ENCODE assay signal across 8 cellular contexts in genomic region chr7:25894002-25894901, GRCh38.
DNase-seq lines count a peak whose midpoint lies in the region; ATAC-seq and TF ChIP-seq lines count a peak whose summit lies in the region.

No MANE protein-coding gene starts in this region.

- H3K36me3 Mint-ChIP-seq in activated naive CD4-positive, alpha-beta T cell treated with anti-CD3 and anti-CD28 coated beads, Interleukin-2, amount 10 ng/mL, durations not matched to agents 7 days and 5 days, result peaks cover 1% of the 10 kb centered on the region
- H3K36me3 Mint-ChIP-seq in naive thymus-derived CD8-positive, alpha-beta T cell, result no peaks in the 10 kb centered on the region

- TF ChIP-seq CTCF in GM12875 (IDR thresholded peaks at IDR 0.05; ENCODE audit: borderline replicate concordance, insufficient read depth, low read depth, low read length) (0 out of 2 replicates have a peak, but pooled peaks have one; percentile 4), PC-9 (conservative IDR thresholded peaks at IDR 0.05) (no peak), uterus (IDR thresholded peaks at IDR 0.05) (no peak)

- H3K4me1 ChIP-seq in PC-9 (replicated peaks; ENCODE audit: insufficient read depth), result no peaks in the 10 kb centered on the region
- H3K4me1 ChIP-seq in uterus, result no peaks in the 10 kb centered on the region

- H3K79me2 ChIP-seq in PC-9 (ENCODE audit: low read depth), result no peaks in the 10 kb centered on the region

- no peaks in the 10 kb centered on the region for H4K20me1 ChIP-seq in PC-9 (ENCODE audit: insufficient read depth)

- H3K4me3 ChIP-seq in GM12875 (ENCODE audit: low read depth, low read length) (peak overlapping the region; percentile 8), PC-9 (no peak overlapping the region), uterus (no peak overlapping the region)

- peak; percentile 72 for DNase-seq in ACHN
- peak; percentile 38 for DNase-seq in NCI-H460 (ENCODE audit: extremely low read depth, low read depth)
- peak; percentile 49 for DNase-seq in activated naive CD4-positive, alpha-beta T cell treated with anti-CD3 and anti-CD28 coated beads, Interleukin-2, amount 10 ng/mL, durations not matched to agents 7 days and 5 days
- DNase-seq in naive thymus-derived CD8-positive, alpha-beta T cell, result peak in 7 of 10 donors; percentile 19 to 59 (median 39)
- DNase-seq in PC-9, result no peak
- no peak for DNase-seq in uterus

- H3K9me3 ChIP-seq in PC-9 (ENCODE audit: insufficient read depth, low read depth) (no peaks in the 10 kb centered on the region), uterus (no peaks in the 10 kb centered on the region)

- H3K4me2 ChIP-seq in PC-9, result no peak overlapping the region

- H3K27me3 Mint-ChIP-seq in activated naive CD4-positive, alpha-beta T cell treated with anti-CD3 and anti-CD28 coated beads, Interleukin-2, amount 10 ng/mL, durations not matched to agents 7 days and 5 days, result peaks cover 28% of the 10 kb centered on the region
- H3K27me3 Mint-ChIP-seq in naive thymus-derived CD8-positive, alpha-beta T cell, result peaks cover under 1 to 22% (median 9%) of the 10 kb centered on the region in 5 donors

- in situ Hi-C loops in ACHN (cut with HindIII; ENCODE audit: low pct_ligation_motif_present, low pct_unique_long_range_greater_than_20kb, low sequenced_read_pairs), result no loop called here

- no peak overlapping the region for H3K4me3 Mint-ChIP-seq in activated naive CD4-positive, alpha-beta T cell treated with anti-CD3 and anti-CD28 coated beads, Interleukin-2, amount 10 ng/mL, durations not matched to agents 7 days and 5 days
- H3K4me3 Mint-ChIP-seq in naive thymus-derived CD8-positive, alpha-beta T cell, result peak overlapping the region; percentile 35 to 97 (median 76)

- CTCF ChIA-PET in activated naive CD4-positive, alpha-beta T cell treated with anti-CD3 and anti-CD28 coated beads, Interleukin-2, amount 10 ng/mL, durations not matched to agents 7 days and 5 days (lab: Charles Lee), result interaction anchor here (0.6 to 7.6 kb wide), 30 partner anchors 11 to 799 kb away, joined by 3 to 51 read pairs (median 4); no protein-coding TSS in a partner anchor
- CTCF ChIA-PET in PC-9 (lab: Charles Lee), result interaction anchor here (2.8 kb wide), 1 partner anchor 471 kb away, joined by 18 read pairs; no protein-coding TSS in a partner anchor

- no peaks in the 10 kb centered on the region for H3K36me3 ChIP-seq in PC-9 (ENCODE audit: low read depth)
- H3K36me3 ChIP-seq in uterus, result no peaks in the 10 kb centered on the region

- H2AFZ ChIP-seq in PC-9, result no peak overlapping the region

- H3K27ac ChIP-seq in PC-9, result no peak overlapping the region
- H3K27ac ChIP-seq in uterus, result no peak overlapping the region

- peaks cover 29% of the 10 kb centered on the region for H3K4me1 Mint-ChIP-seq in activated naive CD4-positive, alpha-beta T cell treated with anti-CD3 and anti-CD28 coated beads, Interleukin-2, amount 10 ng/mL, durations not matched to agents 7 days and 5 days
- H3K4me1 Mint-ChIP-seq in naive thymus-derived CD8-positive, alpha-beta T cell, result peaks cover 11 to 32% (median 26%) of the 10 kb centered on the region in 4 donors

- TF ChIP-seq POLR2A in uterus (IDR thresholded peaks at IDR 0.05), result no peak

- peak overlapping the region; percentile 43 for H3K27ac Mint-ChIP-seq in activated naive CD4-positive, alpha-beta T cell treated with anti-CD3 and anti-CD28 coated beads, Interleukin-2, amount 10 ng/mL, durations not matched to agents 7 days and 5 days
- H3K27ac Mint-ChIP-seq in naive thymus-derived CD8-positive, alpha-beta T cell, result peak overlapping the region in 6 of 10 donors; percentile 21 to 61 (median 36)

- H3K9me3 Mint-ChIP-seq in activated naive CD4-positive, alpha-beta T cell treated with anti-CD3 and anti-CD28 coated beads, Interleukin-2, amount 10 ng/mL, durations not matched to agents 7 days and 5 days, result peaks cover 7% of the 10 kb centered on the region
- no peaks in the 10 kb centered on the region for H3K9me3 Mint-ChIP-seq in naive thymus-derived CD8-positive, alpha-beta T cell

- peak; percentile 80 for ATAC-seq in HG02642 (IDR thresholded peaks at IDR 0.05; ENCODE audit: poor library complexity, unreplicated experiment)
- peak; percentile 61 to 72 for ATAC-seq in naive thymus-derived CD8-positive, alpha-beta T cell

- H3K9me2 ChIP-seq in PC-9 (ENCODE audit: insufficient read depth), result no peaks in the 10 kb centered on the region; the same call in 1 of the 2 replicates

- intact Hi-C loops in PC-9 (cut with micrococcal nuclease; ENCODE audit: unreplicated experiment) (loop anchor here (5.0 to 10.0 kb wide), 4 partner anchors 301 to 1288 kb away; no protein-coding TSS in a partner anchor), uterus (cut with DNase I; ENCODE audit: low total_unique reads) (loop anchor here (10.0 kb wide), 2 partner anchors 171 to 471 kb away; no protein-coding TSS in a partner anchor)

- no peaks in the 10 kb centered on the region for H3F3A ChIP-seq in PC-9 (ENCODE audit: insufficient read depth, low read depth)

- no TSS peak for BruUV-seq in PC-9 (replicated peaks; lab: Mats Ljungman, UMichigan)

- H3K27me3 ChIP-seq in PC-9 (ENCODE audit: insufficient read depth, low read depth), result no peaks in the 10 kb centered on the region
- H3K27me3 ChIP-seq in uterus, result no peaks in the 10 kb centered on the region

- POLR2A ChIA-PET in naive thymus-derived CD8-positive, alpha-beta T cell (lab: Charles Lee), result interaction anchor here (0.8 to 3.1 kb wide), 2 partner anchors 166 to 306 kb away, joined by 4 to 11 read pairs; partner anchors contain the start of gene HNRNPA2B1
- POLR2A ChIA-PET in PC-9 (lab: Charles Lee; ENCODE audit: unreplicated experiment), result no interaction called here

Comparison
In these comparisons a context has a peak if more than half of its experiments do, and no peak if none do; other contexts are left out.
1. DNase-seq: peak in ACHN (single experiment), NCI-H460 (single experiment), activated naive CD4-positive, alpha-beta T cell treated with anti-CD3 and anti-CD28 coated beads, Interleukin-2, amount 10 ng/mL, durations not matched to agents 7 days and 5 days (single experiment) and naive thymus-derived CD8-positive, alpha-beta T cell (7 of 10); none in PC-9 (0 of 2) and uterus (0 of 2).